ENCODE assay signal across 12 cellular contexts in genomic region chr17:1045456-1045855, GRCh38.
"Had no signal": no experiment of that assay in that cellular context is flagged by ENCODE, and none has a peak within 500 bp of the region (broad histone marks: within the 10 kb centered on the region; RNA-seq: fewer than 3 reads in every experiment).

No MANE protein-coding gene starts in this region.

- H3K9me3 ChIP-seq: neutrophil had no signal

- H3K4me3 ChIP-seq: skin epidermis had no signal

- H3K27me3 ChIP-seq: neutrophil had no signal

- DNase-seq: activated CD4-positive, alpha-beta T cell treated with anti-CD3 and anti-CD28 coated beads, Interleukin-2, amount 50 U/mL, for 1 hour; activated CD8-positive, alpha-beta memory T cell treated with anti-CD3 and anti-CD28 coated beads for 24 hours; activated gamma-delta T cell treated with Interleukin-2 at 50 U/mL for 16 hours; activated naive CD8-positive, alpha-beta T cell treated with anti-CD3 and anti-CD28 coated beads for 36 hours; amygdala; immature natural killer cell; naive B cell; retina; stimulated activated naive CD8-positive, alpha-beta T cell treated with anti-CD3 and anti-CD28 coated beads, Interleukin-15, amount 100 ng/mL, for 72 hours had no signal

- H3K27ac ChIP-seq: neutrophil, skin epidermis had no signal

- ATAC-seq: esophagus mucosa; stimulated activated naive CD8-positive, alpha-beta T cell treated with anti-CD3 and anti-CD28 coated beads, Interleukin-15, amount 100 ng/mL, for 72 hours had no signal
